In genomic region chr7:26200444-26201260, GRCh38 we compare ENCODE assay signal across 8 cellular contexts. TPM values are rescaled to one million over a fixed set of nuclear protein-coding genes. Genes with fewer than 3 reads are reported as not detected.
DNase-seq lines count a peak whose midpoint lies in the region; ATAC-seq and TF ChIP-seq lines count a peak whose summit lies in the region.

Gene HNRNPA2B1, minus strand, starts transcription at chr7:26200746. Its CDS starts 169 bp downstream, at chr7:26200577.

- peak within 1 kb of the TSS; percentile 100 for H3K27ac Mint-ChIP-seq in natural killer cell

- H3K4me3 ChIP-seq in H7 (ENCODE audit: insufficient read depth, low read depth, low read length) = peak within 1 kb of the TSS; percentile 95

- H3K27me3 ChIP-seq in H7 (ENCODE audit: control insufficient read depth, insufficient read depth, low read length) = no peaks in the 10 kb centered on the region

- H3K27me3 Mint-ChIP-seq in natural killer cell (ENCODE audit: low read depth in 2 of 2) = peaks cover 2 to 5% of the 10 kb centered on the region in 2 donors

- intact Hi-C loops in natural killer cell (cut with micrococcal nuclease) = loop anchor here (1.0 to 5.0 kb wide), 4 partner anchors 77 to 308 kb away; no protein-coding TSS in a partner anchor

- DNase-seq in ELF-1 (ENCODE audit: low read depth, low spot score) = peak; percentile 100
- peak; percentile 82 for DNase-seq in H7
- peak; percentile 98 for DNase-seq in M059J (ENCODE audit: low read depth)
- DNase-seq in SHP77 (lab: John Stamatoyannopoulos, UW) = peak; percentile 98
- DNase-seq in activated effector memory CD4-positive, alpha-beta T cell treated with Interleukin-2 at 50 U/mL for 16 hours = peak; percentile 96
- DNase-seq in fibroblast of peridontal ligament (ENCODE audit: extremely low read depth) = peak; percentile 98
- peak; percentile 98 for DNase-seq in natural killer cell
- peak; percentile 95 for DNase-seq in stimulated activated naive CD4-positive, alpha-beta T cell treated with Interleukin-2 at 50 U/mL for 16 hours (lab: John Stamatoyannopoulos, UW)

- ATAC-seq in natural killer cell = peak; percentile 69 to 87 (median 69)

- peaks cover 49% of the 10 kb centered on the region for H3K36me3 Mint-ChIP-seq in natural killer cell

- peak within 1 kb of the TSS; percentile 100 for H3K4me3 Mint-ChIP-seq in natural killer cell

- H3K36me3 ChIP-seq in H7 (replicated peaks; ENCODE audit: control insufficient read depth, insufficient read depth, low read length) = peaks cover 22% of the 10 kb centered on the region

- no peaks in the 10 kb centered on the region for H3K9me3 Mint-ChIP-seq in natural killer cell

- peaks cover 84 to 85% of the 10 kb centered on the region in 2 donors for H3K4me1 Mint-ChIP-seq in natural killer cell

- TF ChIP-seq CTCF in natural killer cell (IDR thresholded peaks at IDR 0.05) = no peak

RNA-seq across cellular contexts. Expression of gene HNRNPA2B1, which starts in this region (rescaled TPM):
- total RNA-seq in H7 (2014; rRNA removed; shearing (Covaris generic)) = 223 and 239 TPM in 2 replicates
- 183 and 328 TPM in 2 replicates for total RNA-seq in M059J (2014; rRNA removed; shearing (Covaris generic))
- total RNA-seq in natural killer cell = 100 to 1,000 TPM; 473 to 627 (median 585) TPM

Comparison
In these comparisons a context has a peak if more than half of its experiments do, and no peak if none do; other contexts are left out.
1. Peak in every context shown above with its lines: DNase-seq, ATAC-seq and H3K4me3 ChIP-seq.